In genomic region chr9:137303893-137304382, GRCh38 we compare ENCODE assay signal across 11 cellular contexts. TPM values are rescaled to one million over a fixed set of nuclear protein-coding genes. Genes with fewer than 3 reads are reported as not detected.
DNase-seq lines count a peak whose midpoint lies in the region; ATAC-seq and TF ChIP-seq lines count a peak whose summit lies in the region.
"Had no signal": no experiment of that assay in that cellular context is flagged by ENCODE, and none has a peak within 500 bp of the region (broad histone marks: within the 10 kb centered on the region; RNA-seq: fewer than 3 reads in every experiment).

No MANE protein-coding gene starts in this region.

- H3K9me3 Mint-ChIP-seq in CD4-positive, CD25-positive, alpha-beta regulatory T cell = no peaks in the 10 kb centered on the region
- H3K9me3 Mint-ChIP-seq in glutamatergic neuron (ENCODE audit: unreplicated experiment) = peaks cover 7% of the 10 kb centered on the region

- no peaks in the 10 kb centered on the region for H3K36me3 Mint-ChIP-seq in CD4-positive, CD25-positive, alpha-beta regulatory T cell
- no peaks in the 10 kb centered on the region for H3K36me3 Mint-ChIP-seq in glutamatergic neuron (ENCODE audit: unreplicated experiment)

- H3K4me3 Mint-ChIP-seq in CD4-positive, CD25-positive, alpha-beta regulatory T cell = peak overlapping the region in 3 of 4 donors; percentile 25 to 69 (median 44)
- no peak overlapping the region for H3K4me3 Mint-ChIP-seq in glutamatergic neuron (ENCODE audit: unreplicated experiment)

- peaks cover 42% of the 10 kb centered on the region for H3K4me1 ChIP-seq in CD4-positive, CD25-positive, alpha-beta regulatory T cell (ENCODE audit: control insufficient read depth, insufficient read depth, low read length, poor library complexity, severe bottlenecking)
- H3K4me1 ChIP-seq in NT2/D1 (ENCODE audit: insufficient read depth, insufficient read length) (peaks cover 53% of the 10 kb centered on the region), foreskin keratinocyte (peaks cover 3% of the 10 kb centered on the region), prostate gland (replicated peaks) (peaks cover 37% of the 10 kb centered on the region)

- H3K27ac ChIP-seq in CD4-positive, CD25-positive, alpha-beta regulatory T cell (ENCODE audit: insufficient read depth, low read length, poor library complexity, severe bottlenecking) = no peak overlapping the region
- H3K27ac ChIP-seq in foreskin keratinocyte (peak overlapping the region; percentile 99), prostate gland (peak overlapping the region; percentile 92 to 93)

- intact Hi-C loops in prostate gland (cut with DNase I) = no loop called here

- H3K36me3 ChIP-seq in CD4-positive, CD25-positive, alpha-beta regulatory T cell (ENCODE audit: control insufficient read depth, insufficient read depth, low read length) = no peaks in the 10 kb centered on the region
- H3K36me3 ChIP-seq in NT2/D1 (ENCODE audit: insufficient read depth, insufficient read length, low read length) = no peaks in the 10 kb centered on the region
- no peaks in the 10 kb centered on the region for H3K36me3 ChIP-seq in prostate gland

- H3K9me3 ChIP-seq in CD4-positive, CD25-positive, alpha-beta regulatory T cell (ENCODE audit: control insufficient read depth in 2 of 2, low read length in 2 of 2) = no peaks in the 10 kb centered on the region
- H3K9me3 ChIP-seq in NT2/D1 (ENCODE audit: insufficient read depth, low read length) = no peaks in the 10 kb centered on the region
- H3K9me3 ChIP-seq in prostate gland = no peaks in the 10 kb centered on the region

- H3K4me3 ChIP-seq in CD4-positive, CD25-positive, alpha-beta regulatory T cell (ENCODE audit: low read depth, low read length) = no peak overlapping the region
- H3K4me3 ChIP-seq in NT2/D1 (ENCODE audit: insufficient read length, low read depth) = no peak overlapping the region
- no peak overlapping the region for H3K4me3 ChIP-seq in prostate gland
- H3K4me3 ChIP-seq: lung had no signal

- H3K27me3 Mint-ChIP-seq in CD4-positive, CD25-positive, alpha-beta regulatory T cell = peaks cover 5% of the 10 kb centered on the region
- H3K27me3 Mint-ChIP-seq in glutamatergic neuron (ENCODE audit: unreplicated experiment) = peaks cover 7% of the 10 kb centered on the region

- H3K27ac Mint-ChIP-seq in CD4-positive, CD25-positive, alpha-beta regulatory T cell = no peak overlapping the region
- H3K27ac Mint-ChIP-seq in glutamatergic neuron (ENCODE audit: unreplicated experiment) = no peak overlapping the region

- 68% methylated on average over 22 of the region's 22 CpGs for WGBS in prostate gland

- TF ChIP-seq CTCF in foreskin keratinocyte (conservative IDR thresholded peaks at IDR 0.05) (no peak), prostate gland (IDR thresholded peaks at IDR 0.05) (no peak), glutamatergic neuron (IDR thresholded peaks at IDR 0.05; ENCODE audit: partially characterized antibody, unreplicated experiment) (no peak)

- peak overlapping the region; percentile 70 for H3K9ac ChIP-seq in NT2/D1 (ENCODE audit: insufficient read length, low read depth)

- no peak for TF ChIP-seq POLR2A in prostate gland (IDR thresholded peaks at IDR 0.05)

- peaks cover 3% of the 10 kb centered on the region for H3K27me3 ChIP-seq in CD4-positive, CD25-positive, alpha-beta regulatory T cell (ENCODE audit: control insufficient read depth, insufficient read depth, low read length)
- H3K27me3 ChIP-seq in NT2/D1 (ENCODE audit: insufficient read depth, insufficient read length) (peaks cover 20% of the 10 kb centered on the region), foreskin keratinocyte (peaks cover 44% of the 10 kb centered on the region), prostate gland (replicated peaks; ENCODE audit: insufficient read depth) (no peaks in the 10 kb centered on the region)

- DNase-seq in CD4-positive, CD25-positive, alpha-beta regulatory T cell = no peak
- DNase-seq in NT2/D1 (ENCODE audit: low read depth, low spot score) (no peak), foreskin keratinocyte (no peak), prostate gland (ENCODE audit: low spot score) (no peak), glutamatergic neuron (no peak), NCI-H187 treated with DMSO at 0.1 percent for 48 hours (lab: John Stamatoyannopoulos, UW) (no peak)
- DNase-seq: NCI-H2029 had no signal

- no peak for ATAC-seq in CD4-positive, CD25-positive, alpha-beta regulatory T cell (ENCODE audit: low read depth in 2 of 2)
- ATAC-seq in foreskin keratinocyte (no peak), GM21717 (IDR thresholded peaks at IDR 0.05; ENCODE audit: unreplicated experiment) (no peak), GM19395 (IDR thresholded peaks at IDR 0.05; ENCODE audit: unreplicated experiment) (no peak)

- H3K4me1 Mint-ChIP-seq in CD4-positive, CD25-positive, alpha-beta regulatory T cell = peaks cover 0 to 29% (median 4%) of the 10 kb centered on the region in 4 donors
- peaks cover 12% of the 10 kb centered on the region for H3K4me1 Mint-ChIP-seq in glutamatergic neuron (ENCODE audit: low read depth, unreplicated experiment)

RNA-seq across cellular contexts. Expression of gene NRARP, which starts 1.9 kb away (rescaled TPM):
- 1.6 TPM for total RNA-seq in CD4-positive, CD25-positive, alpha-beta regulatory T cell
- polyA plus RNA-seq in CD4-positive, CD25-positive, alpha-beta regulatory T cell = not detected
- total RNA-seq in foreskin keratinocyte (0.81 and 1.1 TPM in 2 replicates), prostate gland (10 to 100 TPM; 22.4 to 24.3 TPM), glutamatergic neuron (ENCODE audit: unreplicated experiment) (15.2 TPM)
- polyA plus RNA-seq in foreskin keratinocyte = 0.76 and 0.96 TPM in 2 replicates

RNA-seq across cellular contexts. Expression of gene TOR4A, which starts 26.4 kb away (rescaled TPM):
- total RNA-seq in CD4-positive, CD25-positive, alpha-beta regulatory T cell = 6.1 TPM
- polyA plus RNA-seq in CD4-positive, CD25-positive, alpha-beta regulatory T cell = 1 to 10 TPM; 2.6 to 4.2 (median 3.5) TPM
- total RNA-seq in foreskin keratinocyte = 15.8 and 19.9 TPM in 2 replicates
- 11.8 and 15.7 TPM in 2 replicates for polyA plus RNA-seq in foreskin keratinocyte
- 1 to 10 TPM; 1.6 to 7.3 TPM for total RNA-seq in prostate gland
- total RNA-seq in glutamatergic neuron (ENCODE audit: unreplicated experiment) = 1.5 TPM

RNA-seq across cellular contexts. Expression of gene NELFB, which starts 48.8 kb away (rescaled TPM):
- 46.4 TPM for total RNA-seq in CD4-positive, CD25-positive, alpha-beta regulatory T cell
- polyA plus RNA-seq in CD4-positive, CD25-positive, alpha-beta regulatory T cell = 10 to 100 TPM; 22.3 to 27.1 (median 23.7) TPM
- 47.5 and 51.3 TPM in 2 replicates for total RNA-seq in foreskin keratinocyte
- 50.3 and 54.3 TPM in 2 replicates for polyA plus RNA-seq in foreskin keratinocyte
- 10 to 100 TPM; 44.9 to 82.1 TPM for total RNA-seq in prostate gland
- 48.5 TPM for total RNA-seq in glutamatergic neuron (ENCODE audit: unreplicated experiment)

RNA-seq across cellular contexts. Expression of gene STPG3, which starts 52.9 kb away (rescaled TPM):
- not detected for total RNA-seq in CD4-positive, CD25-positive, alpha-beta regulatory T cell
- not detected for polyA plus RNA-seq in CD4-positive, CD25-positive, alpha-beta regulatory T cell
- not detected in 2 replicates for total RNA-seq in foreskin keratinocyte
- polyA plus RNA-seq in foreskin keratinocyte = not detected in 2 replicates
- 1 to 10 TPM in 1 of 2 donors, not detected in 1; 4.2 TPM for total RNA-seq in prostate gland
- total RNA-seq in glutamatergic neuron (ENCODE audit: unreplicated experiment) = not detected
- total RNA-seq: lung, subcutaneous adipose tissue had no signal
